8 cellular contexts compared by ENCODE assay signal in the genomic region with DNA sequence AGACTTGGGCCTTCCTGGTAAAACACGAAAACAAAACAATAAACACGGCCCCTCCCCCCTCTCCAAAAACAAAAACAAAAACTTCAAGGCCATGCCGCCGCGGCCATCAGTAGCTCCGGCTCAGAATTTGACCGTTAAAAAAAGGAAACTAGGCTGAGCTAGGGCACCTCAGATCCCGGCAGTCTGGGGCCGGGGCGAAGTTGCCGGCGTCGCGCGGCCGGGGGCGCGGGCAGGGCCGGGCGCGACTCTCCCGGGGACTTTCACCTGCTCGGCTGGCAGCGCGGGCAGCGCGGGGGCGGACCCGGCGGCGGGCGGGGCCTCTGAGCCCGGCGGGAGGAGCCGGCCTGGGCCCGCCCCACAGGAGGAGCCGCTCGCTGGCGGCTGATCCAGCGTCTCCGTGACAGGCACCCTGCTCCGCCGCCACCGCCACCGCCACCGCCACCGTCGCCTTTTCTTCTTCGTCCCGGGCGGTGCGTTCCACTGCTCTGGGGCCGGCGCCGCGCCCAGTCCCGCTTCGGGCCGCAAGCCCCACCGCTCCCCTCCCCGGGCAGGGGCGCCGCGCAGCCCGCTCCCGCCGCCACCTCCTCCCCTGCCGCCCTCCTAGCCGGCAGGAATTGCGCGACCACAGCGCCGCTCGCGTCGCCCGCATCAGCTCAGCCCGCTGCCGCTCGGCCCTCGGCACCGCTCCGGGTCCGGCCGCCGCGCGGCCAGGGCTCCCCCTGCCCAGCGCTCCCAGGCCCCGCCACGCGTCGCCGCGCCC.
DNase-seq lines count a peak whose midpoint lies in the region; ATAC-seq lines count a peak whose summit lies in the region.

A gene (plus strand): TSS at position 358 of the 760 bp plus-strand sequence. CDS start 487 bp downstream, outside the sequence.

- peak; percentile 96 for ATAC-seq in HG03025 (IDR thresholded peaks at IDR 0.05; ENCODE audit: low FRiP score, unreplicated experiment)

- DNase-seq in SIG-M5 treated with dmso at 0.1 percent for 504 hours (lab: John Stamatoyannopoulos, UW; ENCODE audit: unreplicated experiment) (peak; percentile 70), SIG-M5 (lab: John Stamatoyannopoulos, UW) (no peak), NCI-H2107 (lab: John Stamatoyannopoulos, UW) (peak; percentile 84), caudate nucleus (lab: John Stamatoyannopoulos, UW) (peak in 58 of 61 donors; percentile 9 to 87 (median 67))
- peak; percentile 43 to 52 (median 46) for DNase-seq in activated CD4-positive, CD25-positive, alpha-beta regulatory T cell (lab: John Stamatoyannopoulos, UW)
- DNase-seq in stimulated activated CD4-positive, alpha-beta T cell treated with anti-CD3 and anti-CD28 coated beads, Interleukin-1b, Interleukin-23, amount 100 ng/mL, for 24 hours (ENCODE audit: low read depth in 4 of 4, low spot score in 1 of 4): peak; percentile 46 to 77 (median 60)

- no peaks in the 10 kb centered on the region for H3K27me3 ChIP-seq in layer of hippocampus (ENCODE audit: control insufficient read depth, insufficient read depth, low read length)

- no peak within 1 kb of the TSS for H3K27ac ChIP-seq in caudate nucleus (ENCODE audit: low read depth, low read length)
- peak within 1 kb of the TSS; percentile 42 for H3K27ac ChIP-seq in layer of hippocampus (ENCODE audit: low read depth, low read length)
